25 cellular contexts compared by ENCODE assay signal in the genomic region with DNA sequence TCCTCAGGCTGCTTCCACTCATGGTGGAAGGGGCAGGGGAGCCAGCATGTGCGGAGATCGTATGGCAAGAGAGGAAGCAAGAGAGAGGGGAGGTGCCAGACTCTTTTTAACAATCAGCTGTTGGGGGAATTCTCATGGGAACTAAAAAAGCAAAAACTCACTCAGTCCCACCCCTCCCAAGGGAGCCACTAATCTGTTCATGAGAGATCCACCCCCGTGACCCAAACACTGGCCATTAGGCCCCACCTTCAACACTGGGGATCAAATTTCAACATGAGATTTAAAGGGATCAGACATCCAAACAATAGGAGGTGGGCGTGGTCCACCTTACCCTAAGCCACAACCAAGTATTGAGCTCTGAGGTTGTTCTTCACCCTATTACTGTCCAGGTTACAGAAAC.
DNase-seq lines count a peak whose midpoint lies in the region; TF ChIP-seq lines count a peak whose summit lies in the region.
"Had no signal": no experiment of that assay in that cellular context is flagged by ENCODE, and none has a peak within 500 bp of the region (broad histone marks: within the 10 kb centered on the region; RNA-seq: fewer than 3 reads in every experiment).

No MANE protein-coding gene starts in this region.

- H3K9me3 Mint-ChIP-seq in CD14-positive monocyte, result peaks cover 0 to 5% (median 2%) of the 10 kb centered on the region in 7 donors
- H3K9me3 Mint-ChIP-seq in immature natural killer cell, result peaks cover 0 to 6% (median under 1%) of the 10 kb centered on the region in 6 donors
- H3K9me3 Mint-ChIP-seq: activated naive CD8-positive, alpha-beta T cell treated with anti-CD3 and anti-CD28 coated beads, Interleukin-2, amount 10 ng/mL, durations not matched to agents 7 days and 5 days; memory B cell had no signal

- H3K27me3 Mint-ChIP-seq in CD14-positive monocyte (ENCODE audit: low read depth in 3 of 3) (peaks cover 0 to 1% (median 0%) of the 10 kb centered on the region in 3 donors), immature natural killer cell (ENCODE audit: low read depth in 3 of 3) (peaks cover 0 to 4% (median 0%) of the 10 kb centered on the region in 3 donors)
- H3K27me3 Mint-ChIP-seq: memory B cell had no signal

- H3K27ac ChIP-seq in Karpas-422 (ENCODE audit: low read length), result no peak overlapping the region
- H3K27ac ChIP-seq: esophagus muscularis mucosa, prostate gland, SJSA1, testis had no signal

- intact Hi-C loops in CD14-positive monocyte (cut with micrococcal nuclease), result no loop called here

- H2AFZ ChIP-seq in Karpas-422 (ENCODE audit: low read length), result no peak overlapping the region

- H3K4me1 Mint-ChIP-seq in CD14-positive monocyte (no peaks in the 10 kb centered on the region), immature natural killer cell (no peaks in the 10 kb centered on the region)
- H3K4me1 Mint-ChIP-seq: activated naive CD8-positive, alpha-beta T cell treated with anti-CD3 and anti-CD28 coated beads, Interleukin-2, amount 10 ng/mL, durations not matched to agents 7 days and 5 days had no signal

- H4K20me1 ChIP-seq in Karpas-422 (ENCODE audit: insufficient read depth, low read depth, low read length), result no peaks in the 10 kb centered on the region

- no peak overlapping the region for H3K4me3 Mint-ChIP-seq in CD14-positive monocyte
- no peak overlapping the region for H3K4me3 Mint-ChIP-seq in immature natural killer cell
- H3K4me3 Mint-ChIP-seq: activated CD8-positive, alpha-beta T cell treated with anti-CD3 and anti-CD28 coated beads, Interleukin-2, amount 10 ng/mL, durations not matched to agents 7 days and 5 days; activated naive CD8-positive, alpha-beta T cell treated with anti-CD3 and anti-CD28 coated beads, Interleukin-2, amount 10 ng/mL, durations not matched to agents 7 days and 5 days; memory B cell had no signal

- H3K9me2 ChIP-seq in Karpas-422 (replicated peaks; ENCODE audit: insufficient read depth, low read length), result no peaks in the 10 kb centered on the region

- no peaks in the 10 kb centered on the region for H3K79me2 ChIP-seq in Karpas-422 (ENCODE audit: low read length)

- H3K27me3 ChIP-seq in Karpas-422 (ENCODE audit: low read length) (no peaks in the 10 kb centered on the region; the same call in 1 of the 2 replicates), NT2/D1 (ENCODE audit: insufficient read depth, insufficient read length) (no peaks in the 10 kb centered on the region)
- H3K27me3 ChIP-seq: esophagus muscularis mucosa, SJSA1, testis had no signal

- no peak for TF ChIP-seq CTCF in CD14-positive monocyte (IDR thresholded peaks at IDR 0.05)

- H3K9me3 ChIP-seq in Karpas-422 (ENCODE audit: low read length) (no peaks in the 10 kb centered on the region), NT2/D1 (ENCODE audit: insufficient read depth, low read length) (no peaks in the 10 kb centered on the region)
- H3K9me3 ChIP-seq: esophagus muscularis mucosa, prostate gland, SJSA1, testis had no signal

- H3K4me1 ChIP-seq in Karpas-422 (ENCODE audit: low read length) (no peaks in the 10 kb centered on the region), NT2/D1 (ENCODE audit: insufficient read depth, insufficient read length) (no peaks in the 10 kb centered on the region)
- H3K4me1 ChIP-seq: esophagus muscularis mucosa, prostate gland, SJSA1, testis had no signal

- peak overlapping the region in 1 of 7 donors; percentile 73 for H3K27ac Mint-ChIP-seq in CD14-positive monocyte
- no peak overlapping the region for H3K27ac Mint-ChIP-seq in immature natural killer cell
- H3K27ac Mint-ChIP-seq: activated CD8-positive, alpha-beta T cell treated with anti-CD3 and anti-CD28 coated beads, Interleukin-2, amount 10 ng/mL, durations not matched to agents 7 days and 5 days; activated naive CD8-positive, alpha-beta T cell treated with anti-CD3 and anti-CD28 coated beads, Interleukin-2, amount 10 ng/mL, durations not matched to agents 7 days and 5 days; memory B cell had no signal

- DNase-seq in ELF-1 (ENCODE audit: low read depth, low spot score), result peak; percentile 20
- DNase-seq in Karpas-422, result peak; percentile 42
- DNase-seq in NT2/D1 (ENCODE audit: low read depth, low spot score), result peak; percentile 48
- peak; percentile 20 for DNase-seq in iPS-NIHi7 (ENCODE audit: extremely low spot score)
- no peak for DNase-seq in CD14-positive monocyte (ENCODE audit: low spot score)
- DNase-seq in immature natural killer cell, result no peak
- DNase-seq in activated gamma-delta T cell treated with Interleukin-2 at 50 U/mL for 16 hours, result no peak
- DNase-seq: activated CD8-positive, alpha-beta T cell treated with anti-CD3 and anti-CD28 coated beads, Interleukin-2, amount 10 ng/mL, durations not matched to agents 7 days and 5 days; activated naive CD8-positive, alpha-beta T cell treated with anti-CD3 and anti-CD28 coated beads, Interleukin-2, amount 10 ng/mL, durations not matched to agents 7 days and 5 days; caudate nucleus; foreskin melanocyte; GDM1; H7; MM.1S; NCI-H1436; NCI-H2081 treated with DMSO at 0.1 percent for 48 hours; NCI-H510A; stimulated activated CD4-positive, alpha-beta T cell treated with anti-CD3 and anti-CD28 coated beads, Interleukin-15, amount 100 ng/mL, for 24 hours; stimulated activated naive CD4-positive, alpha-beta T cell; T-helper 1 cell; testis had no signal

- no peak overlapping the region for H3K4me2 ChIP-seq in Karpas-422 (ENCODE audit: low read depth, low read length, poor library complexity, severe bottlenecking)

- no peak overlapping the region for H3K9ac ChIP-seq in Karpas-422 (ENCODE audit: low read length)
- no peak overlapping the region for H3K9ac ChIP-seq in NT2/D1 (ENCODE audit: insufficient read length, low read depth)

- no peaks in the 10 kb centered on the region for H3K36me3 Mint-ChIP-seq in CD14-positive monocyte
- no peaks in the 10 kb centered on the region for H3K36me3 Mint-ChIP-seq in immature natural killer cell
- H3K36me3 Mint-ChIP-seq: activated naive CD8-positive, alpha-beta T cell treated with anti-CD3 and anti-CD28 coated beads, Interleukin-2, amount 10 ng/mL, durations not matched to agents 7 days and 5 days; memory B cell had no signal

- H3K4me3 ChIP-seq in Karpas-422 (ENCODE audit: low read length) (no peak overlapping the region), NT2/D1 (ENCODE audit: insufficient read length, low read depth) (no peak overlapping the region)
- H3K4me3 ChIP-seq: esophagus muscularis mucosa, prostate gland, SJSA1, testis had no signal

- H3K36me3 ChIP-seq in Karpas-422 (ENCODE audit: insufficient read depth, low read length) (no peaks in the 10 kb centered on the region), NT2/D1 (ENCODE audit: insufficient read depth, insufficient read length, low read length) (no peaks in the 10 kb centered on the region)
- H3K36me3 ChIP-seq: esophagus muscularis mucosa, prostate gland, SJSA1 had no signal

Comparison
In these comparisons a context has a peak if more than half of its experiments do, and no peak if none do; other contexts are left out.
1. DNase-seq: peak in ELF-1 (single experiment), Karpas-422 (single experiment), NT2/D1 (single experiment) and iPS-NIHi7 (single experiment); none in CD14-positive monocyte (single experiment), immature natural killer cell (0 of 3) and activated gamma-delta T cell treated with Interleukin-2 at 50 U/mL for 16 hours (single experiment).